Comparison of ENCODE assay signal across 1 cellular context in genomic region chr2:10410001-10410671, GRCh38.
A peak's percentile ranks its signal among the peaks of the same experiment; 100 is the strongest.
TF ChIP-seq lines count a peak whose summit lies in the region.

No MANE protein-coding gene starts in this region.

TF ChIP-seq in GM12878, 131 proteins besides CTCF, POLR2A, EP300 and RAD21 (continued from another document and continues in another):
- TF ChIP-seq CUX1 (IDR thresholded peaks at IDR 0.05; ENCODE audit: insufficient replicate concordance, low read depth, low read length), result peak; percentile 54
- no peak for TF ChIP-seq BCLAF1 (IDR thresholded peaks at IDR 0.05)
- TF ChIP-seq STAT3 (IDR thresholded peaks at IDR 0.05; ENCODE audit: low read depth, low read length), result peak; percentile 68; the same call in 1 of the 2 replicates
- no peak for TF ChIP-seq YY1 (IDR thresholded peaks at IDR 0.05; ENCODE audit: low read depth, low read length)
- no peak for TF ChIP-seq MXI1 (IDR thresholded peaks at IDR 0.05; ENCODE audit: low read depth, low read length)
- no peak for TF ChIP-seq ASH2L (IDR thresholded peaks at IDR 0.05; ENCODE audit: borderline replicate concordance, low read depth)
- TF ChIP-seq MEF2A (IDR thresholded peaks at IDR 0.05; ENCODE audit: insufficient read depth, low read depth, low read length), result peak; percentile 67; the same call in 1 of the 2 replicates
- TF ChIP-seq CHD2 (IDR thresholded peaks at IDR 0.05; ENCODE audit: borderline replicate concordance, low read depth, low read length), result peak; percentile 54; the same call in 1 of the 2 replicates
- TF ChIP-seq ZBTB11 (CRISPR knock-in tag; IDR thresholded peaks at IDR 0.05), result no peak
- TF ChIP-seq BACH1 (IDR thresholded peaks at IDR 0.05; ENCODE audit: borderline replicate concordance), result peak; percentile 49; the same call in 1 of the 2 replicates
- TF ChIP-seq ZNF24 (IDR thresholded peaks at IDR 0.05), result no peak
- TF ChIP-seq MLLT1 (IDR thresholded peaks at IDR 0.05), result peak; percentile 86
- no peak for TF ChIP-seq E4F1 (IDR thresholded peaks at IDR 0.05; ENCODE audit: borderline replicate concordance, partially characterized antibody)
- no peak for TF ChIP-seq ZBTB33 (IDR thresholded peaks at IDR 0.05)
- TF ChIP-seq HCFC1 (IDR thresholded peaks at IDR 0.05; ENCODE audit: low read length), result no peak
- TF ChIP-seq ZBED1 (IDR thresholded peaks at IDR 0.05; ENCODE audit: borderline replicate concordance), result no peak
- no peak; the same call in 1 of the 2 replicates for TF ChIP-seq STAT1 (conservative IDR thresholded peaks at IDR 0.05)
- peak; percentile 60; the same call in 1 of the 2 replicates for TF ChIP-seq ZNF687 (IDR thresholded peaks at IDR 0.05)
- no peak for TF ChIP-seq USF2 (IDR thresholded peaks at IDR 0.05; ENCODE audit: borderline replicate concordance, low read depth, low read length)
- no peak for TF ChIP-seq CEBPB (IDR thresholded peaks at IDR 0.05; ENCODE audit: borderline replicate concordance in 1 of 2, low read depth in 2 of 2, low read length in 2 of 2)
- TF ChIP-seq ZNF384 (IDR thresholded peaks at IDR 0.05; ENCODE audit: borderline replicate concordance, low read depth, low read length), result peak; percentile 99
- TF ChIP-seq ATF7 (IDR thresholded peaks at IDR 0.05; ENCODE audit: low read depth), result peak; percentile 96
- TF ChIP-seq RBBP5 (conservative IDR thresholded peaks at IDR 0.05), result no peak
- no peak for TF ChIP-seq SIN3A (IDR thresholded peaks at IDR 0.05; ENCODE audit: low read depth, low read length)
- no peak for TF ChIP-seq SP1 (IDR thresholded peaks at IDR 0.05; ENCODE audit: low read depth, low read length)
- TF ChIP-seq PBX3 (IDR thresholded peaks at IDR 0.05; ENCODE audit: insufficient replicate concordance, low read depth, low read length), result no peak
- TF ChIP-seq EGR1 (IDR thresholded peaks at IDR 0.05; ENCODE audit: borderline replicate concordance in 1 of 2, low read depth in 2 of 2, low read length in 2 of 2), result no peak
- TF ChIP-seq MEF2B (IDR thresholded peaks at IDR 0.05; ENCODE audit: partially characterized antibody, poor library complexity, severe bottlenecking), result peak; percentile 50
- no peak for TF ChIP-seq BRCA1 (IDR thresholded peaks at IDR 0.05; ENCODE audit: low read depth, low read length)
- no peak for TF ChIP-seq SMC3 (IDR thresholded peaks at IDR 0.05; ENCODE audit: borderline replicate concordance, low read length)
